ENCODE assay signal across 13 cellular contexts in genomic region chr5:149416977-149417713, GRCh38. TPM values are rescaled to one million over a fixed set of nuclear protein-coding genes. Genes with fewer than 3 reads are reported as not detected.
DNase-seq lines count a peak whose midpoint lies in the region; ATAC-seq, FAIRE-seq and TF ChIP-seq lines count a peak whose summit lies in the region.
"Had no signal": no experiment of that assay in that cellular context is flagged by ENCODE, and none has a peak within 500 bp of the region (broad histone marks: within the 10 kb centered on the region; RNA-seq: fewer than 3 reads in every experiment).

No MANE protein-coding gene starts in this region.

- H3K9me3 ChIP-seq in lower lobe of right lung (no peaks in the 10 kb centered on the region), suprapubic skin (no peaks in the 10 kb centered on the region)

- DNase-seq in HFFc6: no peak
- peak; percentile 28 to 56 for DNase-seq in cardiac fibroblast (ENCODE audit: low read depth in 2 of 2)
- peak; percentile 20 for DNase-seq in lower lobe of right lung
- DNase-seq in suprapubic skin (ENCODE audit: low spot score in 2 of 2): no peak
- no peak for DNase-seq in NCI-H2171 treated with DMSO at 0.1 percent for 48 hours (lab: John Stamatoyannopoulos, UW)
- no peak for DNase-seq in H4 (ENCODE audit: low spot score)
- no peak for DNase-seq in effector CD4-positive, alpha-beta T cell
- DNase-seq in GM19239 (ENCODE audit: insufficient read length, low spot score): no peak
- DNase-seq: NCI-H1930 had no signal

- ATAC-seq in lower lobe of right lung: peak in 1 of 2 donors; percentile 9

- peak overlapping the region; percentile 86 for H3K27ac Mint-ChIP-seq in HFFc6
- H3K27ac Mint-ChIP-seq: activated T-helper 2 cell treated with anti-CD3 and anti-CD28 coated beads, Interferon-gamma antibody, Interleukin-2, Interleukin-4, amounts not matched to agents 10 μg/mL and 5 μg/mL and 100 μg/mL, durations not matched to agents 14 hours and 24 hours and 36 hours had no signal

- FAIRE-seq in GM19239 (lab: Jason Lieb, UNC): no peak
- FAIRE-seq: GM12892 had no signal

- no peaks in the 10 kb centered on the region for H3K36me3 ChIP-seq in lower lobe of right lung
- H3K36me3 ChIP-seq in suprapubic skin: no peaks in the 10 kb centered on the region

- H3K9me3 Mint-ChIP-seq in HFFc6: no peaks in the 10 kb centered on the region
- H3K9me3 Mint-ChIP-seq: activated T-helper 2 cell treated with anti-CD3 and anti-CD28 coated beads, Interferon-gamma antibody, Interleukin-2, Interleukin-4, amounts not matched to agents 10 μg/mL and 5 μg/mL and 100 μg/mL, durations not matched to agents 14 hours and 24 hours and 36 hours had no signal

- H3K4me1 Mint-ChIP-seq in HFFc6 (ENCODE audit: low read depth): peaks cover 98% of the 10 kb centered on the region

- H3K4me3 ChIP-seq in cardiac fibroblast (replicated peaks in 1 of 2; ENCODE audit: low read depth in 2 of 2, low read length in 2 of 2) (no peak overlapping the region), lower lobe of right lung (peak overlapping the region; percentile 13), suprapubic skin (no peak overlapping the region)

- peaks cover 62% of the 10 kb centered on the region for H3K4me1 ChIP-seq in lower lobe of right lung
- H3K4me1 ChIP-seq in suprapubic skin: peaks cover 20% of the 10 kb centered on the region

- intact Hi-C loops in lower lobe of right lung (cut with DNase I): no loop called here

- TF ChIP-seq EP300 in suprapubic skin (IDR thresholded peaks at IDR 0.05): no peak

- 43% methylated on average over 8 of the region's 8 CpGs for WGBS in suprapubic skin

- TF ChIP-seq POLR2A in suprapubic skin (IDR thresholded peaks at IDR 0.05): no peak

- H3K27me3 ChIP-seq in lower lobe of right lung (ENCODE audit: low read depth) (no peaks in the 10 kb centered on the region), suprapubic skin (no peaks in the 10 kb centered on the region)

- H3K36me3 Mint-ChIP-seq in HFFc6 (ENCODE audit: low read depth): peaks cover 61% of the 10 kb centered on the region

- H3K27ac ChIP-seq in lower lobe of right lung (peak overlapping the region; percentile 73), suprapubic skin (peak overlapping the region; percentile 4)
- H3K27ac ChIP-seq: VCaP had no signal

- TF ChIP-seq CTCF in HFFc6 (IDR thresholded peaks at IDR 0.05) (no peak), cardiac fibroblast (IDR thresholded peaks at IDR 0.05; ENCODE audit: low read depth, low read length) (no peak), lower lobe of right lung (IDR thresholded peaks at IDR 0.05) (no peak), suprapubic skin (IDR thresholded peaks at IDR 0.05) (no peak)

- H3K4me3 Mint-ChIP-seq in HFFc6: peak overlapping the region; percentile 58

- H3K27me3 Mint-ChIP-seq in HFFc6 (ENCODE audit: insufficient read depth): peaks cover 3% of the 10 kb centered on the region; the same call in 1 of the 2 replicates

RNA-seq across cellular contexts. Expression of gene IL17B, which starts 38.1 kb away (rescaled TPM):
- under 1 TPM; 0.50 to 0.85 (median 0.76) TPM for total RNA-seq in HFFc6 (2021; fragmentation: NEBNext Ultra II Directional; extraction: Animal tissue kit (Norgen Biotek cat#: 25700))
- total RNA-seq in lower lobe of right lung (not detected), suprapubic skin (not detected)
- total RNA-seq in H4 (2014; rRNA removed; shearing (Covaris generic)): 0.31 TPM in 1 of 2 replicates, not detected in the other
- total RNA-seq: activated T-helper 2 cell treated with anti-CD3 and anti-CD28 coated beads, Interferon-gamma antibody, Interleukin-2, Interleukin-4, amounts not matched to agents 10 μg/mL and 5 μg/mL and 100 μg/mL, durations not matched to agents 14 hours and 24 hours and 36 hours; pulmonary artery endothelial cell had no signal

RNA-seq across cellular contexts. Expression of gene PCYOX1L, which starts 59.3 kb away (rescaled TPM):
- total RNA-seq in HFFc6 (2021; fragmentation: NEBNext Ultra II Directional; extraction: Animal tissue kit (Norgen Biotek cat#: 25700)): 10 to 100 TPM in 5 of 6 experiments, 1 to 10 TPM in 1; 9.8 to 13.5 (median 11.0) TPM
- total RNA-seq in lower lobe of right lung: 5.9 TPM
- 10 to 100 TPM in 1 of 4 donors, 1 to 10 TPM in 3; 4.5 to 11.8 (median 5.8) TPM for total RNA-seq in suprapubic skin
- total RNA-seq in H4 (2014; rRNA removed; shearing (Covaris generic)): 19.5 and 20.8 TPM in 2 replicates

Comparison
In these comparisons a context has a peak if more than half of its experiments do, and no peak if none do; other contexts are left out.
1. DNase-seq: peak in cardiac fibroblast (2 of 2) and lower lobe of right lung (single experiment); none in HFFc6 (single experiment), suprapubic skin (0 of 2), NCI-H2171 treated with DMSO at 0.1 percent for 48 hours (single experiment), H4 (single experiment), effector CD4-positive, alpha-beta T cell (single experiment) and GM19239 (single experiment).